ENCODE assay signal across 8 cellular contexts in the genomic region with DNA sequence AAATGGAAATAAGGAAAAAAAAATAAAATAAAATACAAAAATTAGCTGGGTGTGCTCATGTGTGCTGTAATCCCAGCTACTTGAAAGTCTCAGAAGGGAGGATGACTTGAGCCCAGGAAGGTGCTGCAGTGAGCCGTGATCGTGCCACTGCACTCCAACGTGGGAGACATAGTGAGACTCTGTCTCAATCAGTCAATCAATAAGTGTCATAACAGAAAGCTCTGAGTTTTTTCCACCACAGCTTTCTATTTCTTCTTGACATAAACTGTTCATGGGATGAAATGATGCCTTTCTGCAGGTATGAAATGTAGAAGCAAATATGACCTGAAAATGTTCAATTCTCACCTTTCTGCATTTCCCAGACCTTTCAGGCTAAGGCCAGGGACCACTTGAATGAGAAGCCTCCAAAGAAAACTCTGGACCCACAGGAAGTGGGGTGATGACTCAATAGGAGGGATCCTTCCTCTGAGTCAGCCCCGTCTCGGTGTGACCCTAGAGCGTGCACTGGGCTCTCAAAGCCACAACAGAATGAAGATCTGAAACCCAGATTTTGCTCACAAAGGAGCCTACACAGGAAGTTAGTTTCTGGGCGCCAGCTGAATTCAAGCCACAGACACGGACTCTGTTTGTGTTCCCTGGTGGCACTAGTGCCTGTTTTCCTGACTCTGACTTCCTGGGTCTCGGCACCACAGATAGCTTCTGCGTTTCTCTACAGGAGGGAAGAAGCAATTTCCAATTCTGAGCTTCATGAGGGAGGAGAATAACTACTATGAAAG.
DNase-seq lines count a peak whose midpoint lies in the region; ATAC-seq and TF ChIP-seq lines count a peak whose summit lies in the region.

No MANE protein-coding gene starts in this region.

- peaks cover 21% of the 10 kb centered on the region for H3K36me3 Mint-ChIP-seq in CD8-positive, alpha-beta T cell
- peaks cover 5% of the 10 kb centered on the region for H3K36me3 Mint-ChIP-seq in activated CD4-positive, alpha-beta T cell treated with anti-CD3 and anti-CD28 coated beads, Interleukin-2, amount 10 ng/mL, durations not matched to agents 24 days and 14 days (ENCODE audit: low read depth)
- H3K36me3 Mint-ChIP-seq in dendritic cell treated with granulocyte-macrophage colony-stimulating factor and Interleukin-4, amounts not matched to agents 40 ng/mL and 50 ng/mL, for 4 days (ENCODE audit: low read depth), result peaks cover 24% of the 10 kb centered on the region

- POLR2A ChIA-PET in CD8-positive, alpha-beta T cell (lab: Charles Lee), result interaction anchor here (0.7 to 1.5 kb wide), 6 partner anchors 12 to 645 kb away, joined by 3 to 7 read pairs (median 5); no protein-coding TSS in a partner anchor

- intact Hi-C loops in CD8-positive, alpha-beta T cell (cut with DNase I, micrococcal nuclease), result loop anchor here (1.0 to 5.0 kb wide), 3 partner anchors 61 to 122 kb away; partner anchors contain the start of gene ANKH (in 1 of the 2)
- intact Hi-C loops in activated CD4-positive, alpha-beta T cell treated with anti-CD3 and anti-CD28 coated beads, Interleukin-2, amount 10 ng/mL, durations not matched to agents 24 days and 14 days (cut with micrococcal nuclease), result loop anchor here (1.0 to 10.0 kb wide), 10 partner anchors 8 to 395 kb away; partner anchors contain the start of gene OTULIN
- intact Hi-C loops in dendritic cell treated with granulocyte-macrophage colony-stimulating factor and Interleukin-4, amounts not matched to agents 40 ng/mL and 50 ng/mL, for 4 days (cut with micrococcal nuclease), result loop anchor here (5.0 kb wide), 2 partner anchors 52 to 63 kb away; partner anchors contain the start of gene ANKH

- peaks cover 42% of the 10 kb centered on the region for H3K4me1 ChIP-seq in CD8-positive, alpha-beta T cell (ENCODE audit: insufficient read depth, low read length)

- H3K27me3 ChIP-seq in CD8-positive, alpha-beta T cell (ENCODE audit: insufficient read depth, low read length), result no peaks in the 10 kb centered on the region
- H3K27me3 ChIP-seq in WERI-Rb-1 (ENCODE audit: insufficient read depth, low read depth, severe bottlenecking), result no peaks in the 10 kb centered on the region

- TF ChIP-seq CTCF in CD8-positive, alpha-beta T cell (IDR thresholded peaks at IDR 0.05), result no peak
- TF ChIP-seq CTCF in WERI-Rb-1 (IDR thresholded peaks at IDR 0.05; ENCODE audit: low read depth, low read length), result no peak

- peak overlapping the region; percentile 18 for H3K4me3 ChIP-seq in CD8-positive, alpha-beta T cell (ENCODE audit: low read depth, low read length)
- no peak overlapping the region for H3K4me3 ChIP-seq in WERI-Rb-1 (ENCODE audit: low read depth, low read length)

- no peaks in the 10 kb centered on the region for H3K9me3 Mint-ChIP-seq in CD8-positive, alpha-beta T cell
- H3K9me3 Mint-ChIP-seq in activated CD4-positive, alpha-beta T cell treated with anti-CD3 and anti-CD28 coated beads, Interleukin-2, amount 10 ng/mL, durations not matched to agents 24 days and 14 days, result no peaks in the 10 kb centered on the region
- no peaks in the 10 kb centered on the region for H3K9me3 Mint-ChIP-seq in dendritic cell treated with granulocyte-macrophage colony-stimulating factor and Interleukin-4, amounts not matched to agents 40 ng/mL and 50 ng/mL, for 4 days

- ATAC-seq in CD8-positive, alpha-beta T cell, result peak; percentile 91
- ATAC-seq in GM21576 (IDR thresholded peaks at IDR 0.05; ENCODE audit: unreplicated experiment), result peak; percentile 97

- H3K4me1 Mint-ChIP-seq in CD8-positive, alpha-beta T cell (ENCODE audit: low read depth), result peaks cover 53% of the 10 kb centered on the region
- H3K4me1 Mint-ChIP-seq in activated CD4-positive, alpha-beta T cell treated with anti-CD3 and anti-CD28 coated beads, Interleukin-2, amount 10 ng/mL, durations not matched to agents 24 days and 14 days, result peaks cover 37% of the 10 kb centered on the region
- peaks cover 54% of the 10 kb centered on the region for H3K4me1 Mint-ChIP-seq in dendritic cell treated with granulocyte-macrophage colony-stimulating factor and Interleukin-4, amounts not matched to agents 40 ng/mL and 50 ng/mL, for 4 days (ENCODE audit: low read depth)

- peak overlapping the region; percentile 80 for H3K4me3 Mint-ChIP-seq in CD8-positive, alpha-beta T cell
- peak overlapping the region; percentile 65 for H3K4me3 Mint-ChIP-seq in activated CD4-positive, alpha-beta T cell treated with anti-CD3 and anti-CD28 coated beads, Interleukin-2, amount 10 ng/mL, durations not matched to agents 24 days and 14 days
- H3K4me3 Mint-ChIP-seq in dendritic cell treated with granulocyte-macrophage colony-stimulating factor and Interleukin-4, amounts not matched to agents 40 ng/mL and 50 ng/mL, for 4 days, result peak overlapping the region; percentile 32

- no peaks in the 10 kb centered on the region for H3K27me3 Mint-ChIP-seq in CD8-positive, alpha-beta T cell (ENCODE audit: low read depth)
- peaks cover 4% of the 10 kb centered on the region for H3K27me3 Mint-ChIP-seq in activated CD4-positive, alpha-beta T cell treated with anti-CD3 and anti-CD28 coated beads, Interleukin-2, amount 10 ng/mL, durations not matched to agents 24 days and 14 days
- no peaks in the 10 kb centered on the region for H3K27me3 Mint-ChIP-seq in dendritic cell treated with granulocyte-macrophage colony-stimulating factor and Interleukin-4, amounts not matched to agents 40 ng/mL and 50 ng/mL, for 4 days

- H3K27ac ChIP-seq in CD8-positive, alpha-beta T cell (ENCODE audit: low read depth, low read length), result no peak overlapping the region
- H3K27ac ChIP-seq in WERI-Rb-1, result no peak overlapping the region

- CTCF ChIA-PET in CD8-positive, alpha-beta T cell (lab: Charles Lee), result interaction anchor here (1.0 kb wide), 1 partner anchor 124 kb away, joined by 3 read pairs; no protein-coding TSS in a partner anchor

- peak overlapping the region; percentile 91 for H3K27ac Mint-ChIP-seq in CD8-positive, alpha-beta T cell
- H3K27ac Mint-ChIP-seq in activated CD4-positive, alpha-beta T cell treated with anti-CD3 and anti-CD28 coated beads, Interleukin-2, amount 10 ng/mL, durations not matched to agents 24 days and 14 days, result peak overlapping the region; percentile 80
- peak overlapping the region; percentile 87 for H3K27ac Mint-ChIP-seq in dendritic cell treated with granulocyte-macrophage colony-stimulating factor and Interleukin-4, amounts not matched to agents 40 ng/mL and 50 ng/mL, for 4 days

- H3K9me3 ChIP-seq in CD8-positive, alpha-beta T cell (ENCODE audit: low read length), result no peaks in the 10 kb centered on the region
- H3K9me3 ChIP-seq in WERI-Rb-1 (ENCODE audit: severe bottlenecking), result no peaks in the 10 kb centered on the region

- peak; percentile 10 to 80 (median 70) for DNase-seq in CD8-positive, alpha-beta T cell
- peak; percentile 96 for DNase-seq in Kasumi-1 (lab: John Stamatoyannopoulos, UW)
- peak; percentile 93 for DNase-seq in activated CD4-positive, alpha-beta T cell treated with anti-CD3 and anti-CD28 coated beads, Interleukin-2, amount 10 ng/mL, durations not matched to agents 24 days and 14 days
- DNase-seq in myocyte (ENCODE audit: low read depth), result peak; percentile 72
- DNase-seq in stimulated activated naive CD4-positive, alpha-beta T cell (lab: John Stamatoyannopoulos, UW), result peak; percentile 9 to 59 (median 44)
- no peak for DNase-seq in WERI-Rb-1

- no peaks in the 10 kb centered on the region for H3K36me3 ChIP-seq in CD8-positive, alpha-beta T cell (ENCODE audit: insufficient read depth, low read length)
- H3K36me3 ChIP-seq in WERI-Rb-1, result peaks cover 5% of the 10 kb centered on the region
